Comparison of ENCODE assay signal across 9 cellular contexts in genomic region chrX:13151806-13152510, GRCh38.
DNase-seq lines count a peak whose midpoint lies in the region; ATAC-seq lines count a peak whose summit lies in the region.
"Had no signal": no experiment of that assay in that cellular context is flagged by ENCODE, and none has a peak within 500 bp of the region (broad histone marks: within the 10 kb centered on the region; RNA-seq: fewer than 3 reads in every experiment).

No MANE protein-coding gene starts in this region.

- peaks cover 12% of the 10 kb centered on the region for H3K9me3 Mint-ChIP-seq in activated CD8-positive, alpha-beta T cell treated with anti-CD3 and anti-CD28 coated beads, Interleukin-2, amount 10 ng/mL, durations not matched to agents 7 days and 5 days (ENCODE audit: insufficient read depth)

- CTCF ChIA-PET in activated CD8-positive, alpha-beta T cell treated with anti-CD3 and anti-CD28 coated beads, Interleukin-2, amount 10 ng/mL, durations not matched to agents 7 days and 5 days (lab: Charles Lee), result interaction anchor here (1.0 kb wide), 2 partner anchors 205 to 336 kb away, joined by 3 to 6 read pairs; no protein-coding TSS in a partner anchor

- H3K4me3 Mint-ChIP-seq in activated CD8-positive, alpha-beta T cell treated with anti-CD3 and anti-CD28 coated beads, Interleukin-2, amount 10 ng/mL, durations not matched to agents 7 days and 5 days, result no peak overlapping the region

- POLR2A ChIA-PET in activated CD8-positive, alpha-beta T cell treated with anti-CD3 and anti-CD28 coated beads, Interleukin-2, amount 10 ng/mL, durations not matched to agents 7 days and 5 days (lab: Charles Lee), result no interaction called here

- peaks cover 24% of the 10 kb centered on the region for H3K4me1 Mint-ChIP-seq in activated CD8-positive, alpha-beta T cell treated with anti-CD3 and anti-CD28 coated beads, Interleukin-2, amount 10 ng/mL, durations not matched to agents 7 days and 5 days (ENCODE audit: low read depth)

- no peaks in the 10 kb centered on the region for H3K27me3 Mint-ChIP-seq in activated CD8-positive, alpha-beta T cell treated with anti-CD3 and anti-CD28 coated beads, Interleukin-2, amount 10 ng/mL, durations not matched to agents 7 days and 5 days (ENCODE audit: low read depth)

- peaks cover 9% of the 10 kb centered on the region for H3K36me3 Mint-ChIP-seq in activated CD8-positive, alpha-beta T cell treated with anti-CD3 and anti-CD28 coated beads, Interleukin-2, amount 10 ng/mL, durations not matched to agents 7 days and 5 days (ENCODE audit: low read depth)

- H3K27ac Mint-ChIP-seq in activated CD8-positive, alpha-beta T cell treated with anti-CD3 and anti-CD28 coated beads, Interleukin-2, amount 10 ng/mL, durations not matched to agents 7 days and 5 days, result peak overlapping the region; percentile 68

- intact Hi-C loops in Right ventricle myocardium superior (cut with DNase I), result no loop called here

- peak; percentile 25 for DNase-seq in NCI-H748 (lab: John Stamatoyannopoulos, UW; ENCODE audit: unreplicated experiment)
- DNase-seq in NCI-H748 treated with DMSO at 0.1 percent for 48 hours (lab: John Stamatoyannopoulos, UW), result no peak
- peak; percentile 62 for DNase-seq in activated CD8-positive, alpha-beta T cell treated with anti-CD3 and anti-CD28 coated beads, Interleukin-2, amount 10 ng/mL, durations not matched to agents 7 days and 5 days
- DNase-seq in Right ventricle myocardium superior, result no peak
- no peak for DNase-seq in stimulated activated naive CD8-positive, alpha-beta T cell treated with anti-CD3 and anti-CD28 coated beads, Interleukin-15, Interleukin-2, amounts not matched to agents 100 U/mL and 50 U/mL, for 24 hours
- no peak for DNase-seq in LoVo (ENCODE audit: low spot score)
- DNase-seq in NCI-H2107 (lab: John Stamatoyannopoulos, UW), result no peak
- DNase-seq: PC-9 had no signal

- ATAC-seq in activated CD8-positive, alpha-beta T cell treated with anti-CD3 and anti-CD28 coated beads, Interleukin-2, amount 10 ng/mL, durations not matched to agents 7 days and 5 days, result peak; percentile 92
- ATAC-seq in Right ventricle myocardium superior (ENCODE audit: poor library complexity) (peak; percentile 85), GM18858 (IDR thresholded peaks at IDR 0.05; ENCODE audit: unreplicated experiment) (no peak)
- peak; percentile 89 for ATAC-seq in stimulated activated naive CD8-positive, alpha-beta T cell treated with anti-CD3 and anti-CD28 coated beads, Interleukin-15, Interleukin-2, amounts not matched to agents 100 U/mL and 50 U/mL, for 24 hours

Comparison
In these comparisons a context has a peak if more than half of its experiments do, and no peak if none do; other contexts are left out.
1. DNase-seq: peak in NCI-H748 (single experiment) and activated CD8-positive, alpha-beta T cell treated with anti-CD3 and anti-CD28 coated beads, Interleukin-2, amount 10 ng/mL, durations not matched to agents 7 days and 5 days (single experiment); none in NCI-H748 treated with DMSO at 0.1 percent for 48 hours (single experiment), Right ventricle myocardium superior (single experiment), stimulated activated naive CD8-positive, alpha-beta T cell treated with anti-CD3 and anti-CD28 coated beads, Interleukin-15, Interleukin-2, amounts not matched to agents 100 U/mL and 50 U/mL, for 24 hours (single experiment), LoVo (single experiment) and NCI-H2107 (single experiment).